In the genomic region with DNA sequence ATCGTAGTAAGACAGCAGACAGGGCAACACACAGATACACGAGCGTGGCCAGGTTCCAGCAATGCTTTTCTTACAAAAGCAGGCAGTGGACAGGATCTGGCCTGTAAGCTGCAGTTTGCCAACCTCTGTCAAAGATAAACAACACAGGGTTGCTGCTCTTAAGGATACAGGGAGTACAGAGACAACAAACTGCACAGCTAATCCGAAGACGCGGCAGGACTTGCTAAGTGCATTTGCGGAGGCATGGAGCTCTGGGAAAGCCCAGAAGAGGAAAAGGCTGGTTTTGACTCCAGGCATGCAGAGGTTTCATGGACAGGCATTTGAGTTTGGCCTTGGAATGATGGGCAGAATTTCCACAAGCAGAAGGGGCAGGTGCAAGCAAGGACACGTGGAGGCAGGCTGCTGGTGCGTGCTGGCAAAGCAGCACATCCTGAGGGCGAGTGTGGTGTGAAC, we compare ENCODE assay signal across 24 cellular contexts. TPM values are rescaled to one million over a fixed set of nuclear protein-coding genes. Genes with fewer than 3 reads are reported as not detected.
A peak's percentile ranks its signal among the peaks of the same experiment; 100 is the strongest.
DNase-seq lines count a peak whose midpoint lies in the region; ATAC-seq, FAIRE-seq and TF ChIP-seq lines count a peak whose summit lies in the region.
"Had no signal": no experiment of that assay in that cellular context is flagged by ENCODE, and none has a peak within 500 bp of the region (broad histone marks: within the 10 kb centered on the region; RNA-seq: fewer than 3 reads in every experiment).

No MANE protein-coding gene starts in this region.

- H3K4me3 Mint-ChIP-seq in activated naive CD4-positive, alpha-beta T cell treated with anti-CD3 and anti-CD28 coated beads, Interleukin-2, amount 50 U/mL, for 24 hours = no peak overlapping the region
- H3K4me3 Mint-ChIP-seq in memory B cell = no peak overlapping the region
- H3K4me3 Mint-ChIP-seq: activated CD4-positive, alpha-beta T cell treated with anti-CD3 and anti-CD28 coated beads, Interleukin-2, amount 10 ng/mL, durations not matched to agents 24 days and 14 days; CD4-positive, CD25-positive, alpha-beta regulatory T cell; central memory CD8-positive, alpha-beta T cell had no signal

- no peak for DNase-seq in activated naive CD4-positive, alpha-beta T cell treated with Interleukin-2 at 50 U/mL for 16 hours
- DNase-seq in bronchial epithelial cell (ENCODE audit: low read depth) (peak; percentile 60), memory B cell (ENCODE audit: low spot score in 2 of 2) (no peak), NCI-H748 (lab: John Stamatoyannopoulos, UW; ENCODE audit: unreplicated experiment) (no peak), NCI-H2227 (lab: John Stamatoyannopoulos, UW; ENCODE audit: unreplicated experiment) (no peak)
- DNase-seq in activated CD4-positive, alpha-beta T cell treated with anti-CD3 and anti-CD28 coated beads for 1 hour = no peak
- DNase-seq: activated CD4-positive, alpha-beta T cell treated with anti-CD3 and anti-CD28 coated beads, Interleukin-2, amount 10 ng/mL, durations not matched to agents 24 days and 14 days; activated T-cell treated with anti-CD3 and anti-CD28 coated beads, Interleukin-2, amount 50 U/mL, for 1 hour; CD4-positive, CD25-positive, alpha-beta regulatory T cell; DMS53; effector memory CD4-positive, alpha-beta T cell; IMR-90; NCI-H1930; NCI-H524; OCI-M1; stimulated activated CD4-positive, alpha-beta T cell treated with anti-CD3 and anti-CD28 coated beads, Interleukin-12 subunit alpha, Interleukin-12 subunit beta, amount 100 ng/mL, for 4 hours; stimulated activated naive CD4-positive, alpha-beta T cell treated with Interleukin-2 at 50 U/mL for 16 hours; uterus had no signal

- peak overlapping the region; percentile 23 for H3K27ac Mint-ChIP-seq in activated naive CD4-positive, alpha-beta T cell treated with anti-CD3 and anti-CD28 coated beads, Interleukin-2, amount 50 U/mL, for 24 hours
- H3K27ac Mint-ChIP-seq in memory B cell = peak overlapping the region; percentile 82
- H3K27ac Mint-ChIP-seq: activated CD4-positive, alpha-beta T cell treated with anti-CD3 and anti-CD28 coated beads, Interleukin-2, amount 10 ng/mL, durations not matched to agents 24 days and 14 days had no signal

- H3K27me3 ChIP-seq in bronchial epithelial cell (ENCODE audit: control insufficient read depth, insufficient read depth, low read length) (no peaks in the 10 kb centered on the region), stomach smooth muscle (ENCODE audit: control insufficient read depth in 1 of 2, insufficient read depth in 2 of 2, low read length in 2 of 2) (no peaks in the 10 kb centered on the region)
- H3K27me3 ChIP-seq: left lung, uterus had no signal

- H3K4me3 ChIP-seq in bronchial epithelial cell (ENCODE audit: low read depth, low read length) (no peak overlapping the region), stomach smooth muscle (ENCODE audit: low read length in 2 of 2) (no peak overlapping the region)
- H3K4me3 ChIP-seq: left lung, SK-N-MC, uterus had no signal

- no peaks in the 10 kb centered on the region for H3K27me3 Mint-ChIP-seq in activated naive CD4-positive, alpha-beta T cell treated with anti-CD3 and anti-CD28 coated beads, Interleukin-2, amount 50 U/mL, for 24 hours
- no peaks in the 10 kb centered on the region for H3K27me3 Mint-ChIP-seq in memory B cell
- H3K27me3 Mint-ChIP-seq: activated CD4-positive, alpha-beta T cell treated with anti-CD3 and anti-CD28 coated beads, Interleukin-2, amount 10 ng/mL, durations not matched to agents 24 days and 14 days; CD4-positive, CD25-positive, alpha-beta regulatory T cell; central memory CD8-positive, alpha-beta T cell had no signal

- H3K4me1 ChIP-seq in stomach smooth muscle (ENCODE audit: control insufficient read depth, insufficient read depth, low read length) = peaks cover 25% of the 10 kb centered on the region
- H3K4me1 ChIP-seq: uterus had no signal

- no peaks in the 10 kb centered on the region for H3K9me3 Mint-ChIP-seq in activated naive CD4-positive, alpha-beta T cell treated with anti-CD3 and anti-CD28 coated beads, Interleukin-2, amount 50 U/mL, for 24 hours
- no peaks in the 10 kb centered on the region for H3K9me3 Mint-ChIP-seq in memory B cell
- H3K9me3 Mint-ChIP-seq: activated CD4-positive, alpha-beta T cell treated with anti-CD3 and anti-CD28 coated beads, Interleukin-2, amount 10 ng/mL, durations not matched to agents 24 days and 14 days; CD4-positive, CD25-positive, alpha-beta regulatory T cell; central memory CD8-positive, alpha-beta T cell had no signal

- no peak overlapping the region for H3K9ac ChIP-seq in stomach smooth muscle (ENCODE audit: low read length in 2 of 2)

- peaks cover 9% of the 10 kb centered on the region for H3K36me3 Mint-ChIP-seq in activated naive CD4-positive, alpha-beta T cell treated with anti-CD3 and anti-CD28 coated beads, Interleukin-2, amount 50 U/mL, for 24 hours
- H3K36me3 Mint-ChIP-seq in memory B cell = peaks cover 16% of the 10 kb centered on the region

- peaks cover 7% of the 10 kb centered on the region for H3K4me1 Mint-ChIP-seq in activated naive CD4-positive, alpha-beta T cell treated with anti-CD3 and anti-CD28 coated beads, Interleukin-2, amount 50 U/mL, for 24 hours
- H3K4me1 Mint-ChIP-seq in memory B cell = peaks cover 33% of the 10 kb centered on the region

- no peak for TF ChIP-seq CTCF in bronchial epithelial cell (IDR thresholded peaks at IDR 0.05; ENCODE audit: insufficient read depth, low read length, severe bottlenecking)

- peaks cover 4% of the 10 kb centered on the region for H3K36me3 ChIP-seq in bronchial epithelial cell (ENCODE audit: control insufficient read depth, insufficient read depth, low read length)
- peaks cover 0 to 8% of the 10 kb centered on the region in 2 donors for H3K36me3 ChIP-seq in stomach smooth muscle (ENCODE audit: control insufficient read depth in 2 of 2, insufficient read depth in 2 of 2, low read length in 2 of 2)
- H3K36me3 ChIP-seq: uterus had no signal

- H3K27ac ChIP-seq in stomach smooth muscle (ENCODE audit: low read length) = peak overlapping the region; percentile 24
- H3K27ac ChIP-seq: left lung, SK-N-MC, uterus had no signal

- no peak for FAIRE-seq in bronchial epithelial cell (lab: Jason Lieb, UNC)
- FAIRE-seq: H54 had no signal

- ATAC-seq in memory B cell (ENCODE audit: low read depth) = no peak
- ATAC-seq: left lung had no signal

- H3K9me3 ChIP-seq in stomach smooth muscle (ENCODE audit: control insufficient read depth in 2 of 2, low read length in 2 of 2) = no peaks in the 10 kb centered on the region
- H3K9me3 ChIP-seq: left lung, uterus had no signal

RNA-seq across cellular contexts. Expression of gene SERTAD2, which starts 24.4 kb away (rescaled TPM):
- total RNA-seq in bronchial epithelial cell = 4.2 and 9.0 TPM in 2 replicates
